Comparison of ENCODE assay signal across 2 cellular contexts in genomic region chr1:113090051-113090450, GRCh38.
TF ChIP-seq lines count a peak whose summit lies in the region.

No MANE protein-coding gene starts in this region.

TF ChIP-seq in HepG2, 621 proteins besides CTCF, POLR2A, EP300 and RAD21:
- TF ChIP-seq FOSL2 (CRISPR knock-in tag; IDR thresholded peaks at IDR 0.05) (no peak), ZFP1 (CRISPR knock-in tag; IDR thresholded peaks at IDR 0.05) (no peak), MAFK (conservative IDR thresholded peaks at IDR 0.05 in 1 of 2, IDR thresholded peaks at IDR 0.05 in 1 of 2; ENCODE audit: low read length in 2 of 2) (peak; percentile 46 to 73; a peak in 3 of 4 replicates), SOX6 (IDR thresholded peaks at IDR 0.05) (no peak), SOX6 (CRISPR knock-in tag; IDR thresholded peaks at IDR 0.05) (no peak), ZFP36 (IDR thresholded peaks at IDR 0.05; ENCODE audit: borderline replicate concordance, low read depth, low read length, partially characterized antibody) (no peak), MIER3 (CRISPR knock-in tag; IDR thresholded peaks at IDR 0.05; ENCODE audit: borderline replicate concordance) (no peak), MAFF (IDR thresholded peaks at IDR 0.05; ENCODE audit: low read depth, low read length) (peak; percentile 43; the same call in 1 of the 2 replicates), HNF4G (IDR thresholded peaks at IDR 0.05; ENCODE audit: borderline replicate concordance, low read depth, low read length) (no peak), HNF4G (CRISPR knock-in tag; IDR thresholded peaks at IDR 0.05; ENCODE audit: borderline replicate concordance, low read depth) (no peak), ZNF296 (CRISPR knock-in tag; conservative IDR thresholded peaks at IDR 0.05) (no peak)

TF ChIP-seq in IMR-90, 13 proteins besides CTCF, POLR2A, EP300 and RAD21:
- TF ChIP-seq MAZ (IDR thresholded peaks at IDR 0.05; ENCODE audit: borderline replicate concordance, low read depth, low read length) (no peak), MXI1 (IDR thresholded peaks at IDR 0.05; ENCODE audit: borderline replicate concordance, low read depth, low read length) (no peak), MAFK (IDR thresholded peaks at IDR 0.05; ENCODE audit: low read depth, low read length) (peak; percentile 46; the same call in 1 of the 2 replicates)
